14 cellular contexts compared by ENCODE assay signal in genomic region chr1:222709700-222710153, GRCh38. TPM values are rescaled to one million over a fixed set of nuclear protein-coding genes. Genes with fewer than 3 reads are reported as not detected.
DNase-seq lines count a peak whose midpoint lies in the region; ATAC-seq and TF ChIP-seq lines count a peak whose summit lies in the region.
"Had no signal": no experiment of that assay in that cellular context is flagged by ENCODE, and none has a peak within 500 bp of the region (broad histone marks: within the 10 kb centered on the region; RNA-seq: fewer than 3 reads in every experiment).

No MANE protein-coding gene starts in this region.

- H3K27me3 Mint-ChIP-seq in GM23338 (ENCODE audit: insufficient read depth, low read depth, poor library complexity), result peaks cover 19% of the 10 kb centered on the region
- H3K27me3 Mint-ChIP-seq in activated T-helper 1 cell treated with anti-CD3 and anti-CD28 coated beads, Interleukin-12 subunit alpha, Interleukin-12 subunit beta, Interleukin-2, Interleukin-4 antibody, amounts not matched to agents 30 ng/mL and 10 ng/mL and 1 ng/mL, durations not matched to agents 14 hours and 24 hours and 36 hours (ENCODE audit: insufficient read depth), result no peaks in the 10 kb centered on the region

- no peak for TF ChIP-seq CTCF in GM23338 (conservative IDR thresholded peaks at IDR 0.05; ENCODE audit: low read depth in 2 of 2)
- no peak for TF ChIP-seq CTCF in lower lobe of right lung (IDR thresholded peaks at IDR 0.05)

- no peak overlapping the region for H3K27ac ChIP-seq in GM23338 (ENCODE audit: low read depth)
- peak overlapping the region; percentile 99 for H3K27ac ChIP-seq in lower lobe of right lung
- H3K27ac ChIP-seq: suprapubic skin had no signal

- H3K4me1 Mint-ChIP-seq in GM23338, result peaks cover 18% of the 10 kb centered on the region
- peaks cover 59% of the 10 kb centered on the region for H3K4me1 Mint-ChIP-seq in activated T-helper 1 cell treated with anti-CD3 and anti-CD28 coated beads, Interleukin-12 subunit alpha, Interleukin-12 subunit beta, Interleukin-2, Interleukin-4 antibody, amounts not matched to agents 30 ng/mL and 10 ng/mL and 1 ng/mL, durations not matched to agents 14 hours and 24 hours and 36 hours (ENCODE audit: low read depth)

- peak overlapping the region; percentile 94 for H3K4me2 ChIP-seq in GM23338

- H3K4me1 ChIP-seq in GM23338 (ENCODE audit: insufficient read depth) (peaks cover 10% of the 10 kb centered on the region), lower lobe of right lung (peaks cover 38% of the 10 kb centered on the region)

- H3K27ac Mint-ChIP-seq in GM23338, result no peak overlapping the region
- H3K27ac Mint-ChIP-seq in activated T-helper 1 cell treated with anti-CD3 and anti-CD28 coated beads, Interleukin-12 subunit alpha, Interleukin-12 subunit beta, Interleukin-2, Interleukin-4 antibody, amounts not matched to agents 30 ng/mL and 10 ng/mL and 1 ng/mL, durations not matched to agents 14 hours and 24 hours and 36 hours, result no peak overlapping the region
- H3K27ac Mint-ChIP-seq in activated naive CD4-positive, alpha-beta T cell treated with anti-CD3 and anti-CD28 coated beads, Interleukin-2, amount 50 U/mL, for 72 hours, result no peak overlapping the region

- no peaks in the 10 kb centered on the region for H3K9me3 ChIP-seq in lower lobe of right lung
- H3K9me3 ChIP-seq: suprapubic skin had no signal

- 0 out of 2 replicates have a peak, but pooled peaks cover 8% of the 10 kb centered on the region for H3F3A ChIP-seq in GM23338 (replicated peaks; ENCODE audit: low read depth)

- H3K27me3 ChIP-seq in GM23338 (ENCODE audit: insufficient read depth) (no peaks in the 10 kb centered on the region), lower lobe of right lung (ENCODE audit: low read depth) (no peaks in the 10 kb centered on the region)
- H3K27me3 ChIP-seq: suprapubic skin had no signal

- H3K4me3 Mint-ChIP-seq in GM23338, result peak overlapping the region; percentile 93
- H3K4me3 Mint-ChIP-seq in activated T-helper 1 cell treated with anti-CD3 and anti-CD28 coated beads, Interleukin-12 subunit alpha, Interleukin-12 subunit beta, Interleukin-2, Interleukin-4 antibody, amounts not matched to agents 30 ng/mL and 10 ng/mL and 1 ng/mL, durations not matched to agents 14 hours and 24 hours and 36 hours, result peak overlapping the region; percentile 94

- H3K36me3 ChIP-seq in GM23338 (ENCODE audit: insufficient read depth) (no peaks in the 10 kb centered on the region), lower lobe of right lung (peaks cover under 1% of the 10 kb centered on the region)
- H3K36me3 ChIP-seq: suprapubic skin had no signal

- DNase-seq in AG20443 (ENCODE audit: low spot score), result peak; percentile 7
- no peak for DNase-seq in GM23338 (ENCODE audit: low spot score)
- DNase-seq in activated T-helper 1 cell treated with anti-CD3 and anti-CD28 coated beads, Interleukin-12 subunit alpha, Interleukin-12 subunit beta, Interleukin-2, Interleukin-4 antibody, amounts not matched to agents 30 ng/mL and 10 ng/mL and 1 ng/mL, durations not matched to agents 14 hours and 24 hours and 36 hours (ENCODE audit: low spot score), result no peak
- no peak for DNase-seq in lower lobe of right lung
- DNase-seq in stimulated activated CD4-positive, alpha-beta T cell treated with anti-CD3 and anti-CD28 coated beads, Interleukin-4, amount 100 ng/mL, for 1 hour, result no peak
- no peak for DNase-seq in SKM-1 treated with dmso at 0.1 percent for 144 hours (lab: John Stamatoyannopoulos, UW; ENCODE audit: unreplicated experiment)
- DNase-seq in activated naive CD4-positive, alpha-beta T cell treated with anti-CD3 and anti-CD28 coated beads, Interleukin-2, amount 50 U/mL, for 72 hours (ENCODE audit: low spot score in 2 of 2), result no peak
- DNase-seq in activated CD4-positive, CD25-positive, alpha-beta regulatory T cell treated with anti-CD3 and anti-CD28 coated beads, Interleukin-2, amount 50 U/mL, for 72 hours, result no peak
- DNase-seq: central memory CD4-positive, alpha-beta T cell; COR-L47; NCI-H524 treated with DMSO at 0.1 percent for 48 hours; stimulated activated CD4-positive, alpha-beta T cell treated with anti-CD3 and anti-CD28 coated beads, Interleukin-4, amount 100 ng/mL, for 24 hours had no signal

- no peaks in the 10 kb centered on the region for H3K9me3 Mint-ChIP-seq in GM23338
- no peaks in the 10 kb centered on the region for H3K9me3 Mint-ChIP-seq in activated T-helper 1 cell treated with anti-CD3 and anti-CD28 coated beads, Interleukin-12 subunit alpha, Interleukin-12 subunit beta, Interleukin-2, Interleukin-4 antibody, amounts not matched to agents 30 ng/mL and 10 ng/mL and 1 ng/mL, durations not matched to agents 14 hours and 24 hours and 36 hours
- no peaks in the 10 kb centered on the region for H3K9me3 Mint-ChIP-seq in activated naive CD4-positive, alpha-beta T cell treated with anti-CD3 and anti-CD28 coated beads, Interleukin-2, amount 50 U/mL, for 72 hours

- ATAC-seq in GM23338 (no peak), lower lobe of right lung (no peak)
- no peak for ATAC-seq in activated naive CD4-positive, alpha-beta T cell treated with anti-CD3 and anti-CD28 coated beads, Interleukin-2, amount 50 U/mL, for 72 hours

- H3K4me3 ChIP-seq in GM23338, result no peak overlapping the region
- peak overlapping the region; percentile 96 for H3K4me3 ChIP-seq in lower lobe of right lung
- H3K4me3 ChIP-seq: suprapubic skin had no signal

- H2AFZ ChIP-seq in GM23338, result no peak overlapping the region

- peaks cover 81% of the 10 kb centered on the region for H3K79me2 ChIP-seq in GM23338 (replicated peaks; ENCODE audit: insufficient read depth)

- peaks cover 29% of the 10 kb centered on the region for H3K36me3 Mint-ChIP-seq in GM23338 (ENCODE audit: low read depth)
- peaks cover 31% of the 10 kb centered on the region for H3K36me3 Mint-ChIP-seq in activated T-helper 1 cell treated with anti-CD3 and anti-CD28 coated beads, Interleukin-12 subunit alpha, Interleukin-12 subunit beta, Interleukin-2, Interleukin-4 antibody, amounts not matched to agents 30 ng/mL and 10 ng/mL and 1 ng/mL, durations not matched to agents 14 hours and 24 hours and 36 hours (ENCODE audit: low read depth)
- peaks cover 35 to 65% of the 10 kb centered on the region in 2 donors for H3K36me3 Mint-ChIP-seq in activated naive CD4-positive, alpha-beta T cell treated with anti-CD3 and anti-CD28 coated beads, Interleukin-2, amount 50 U/mL, for 72 hours

- no peaks in the 10 kb centered on the region for H3K9me2 ChIP-seq in GM23338 (ENCODE audit: insufficient read depth)

- intact Hi-C loops in activated T-helper 1 cell treated with anti-CD3 and anti-CD28 coated beads, Interleukin-12 subunit alpha, Interleukin-12 subunit beta, Interleukin-2, Interleukin-4 antibody, amounts not matched to agents 30 ng/mL and 10 ng/mL and 1 ng/mL, durations not matched to agents 14 hours and 24 hours and 36 hours (cut with micrococcal nuclease), result loop anchor here (5.0 to 10.0 kb wide), 4 partner anchors 965 to 1648 kb away; partner anchors contain the start of genes CAPN2, CNIH4 and DUSP10
- intact Hi-C loops in lower lobe of right lung (cut with DNase I), result no loop called here

- peaks cover 5% of the 10 kb centered on the region; the same call in 1 of the 2 replicates for H4K20me1 ChIP-seq in GM23338 (replicated peaks; ENCODE audit: insufficient read depth)

TF ChIP-seq in GM23338, 12 proteins besides CTCF, POLR2A, EP300 and RAD21 (continues in another document):
- TF ChIP-seq JUNB (IDR thresholded peaks at IDR 0.05; ENCODE audit: unreplicated experiment), result no peak
- no peak for TF ChIP-seq ETS1 (IDR thresholded peaks at IDR 0.05)
- no peak for TF ChIP-seq ZNF114 (CRISPR knock-in tag; IDR thresholded peaks at IDR 0.05)
- TF ChIP-seq NANOG (IDR thresholded peaks at IDR 0.05; ENCODE audit: borderline replicate concordance), result no peak
- no peak for TF ChIP-seq EZH2 (IDR thresholded peaks at IDR 0.05; ENCODE audit: low read depth, unreplicated experiment)
- no peak for TF ChIP-seq EZH2phosphoT487 (IDR thresholded peaks at IDR 0.05; ENCODE audit: unreplicated experiment)

RNA-seq across cellular contexts. Expression of gene AIDA, which starts 2.6 kb away (rescaled TPM):
- 103 and 132 TPM in 2 replicates for total RNA-seq in GM23338 (2014; rRNA removed; shearing (Covaris generic))
- 49.5 and 51.1 TPM in 2 replicates for polyA plus RNA-seq in GM23338 (2016; fragmentation: Nextera tagmentation; extraction: Ambion mirVana)
- 36.3 and 37.5 TPM in 2 replicates for total RNA-seq in activated T-helper 1 cell treated with anti-CD3 and anti-CD28 coated beads, Interleukin-12 subunit alpha, Interleukin-12 subunit beta, Interleukin-2, Interleukin-4 antibody, amounts not matched to agents 30 ng/mL and 10 ng/mL and 1 ng/mL, durations not matched to agents 14 hours and 24 hours and 36 hours
- total RNA-seq in lower lobe of right lung, result 92.5 TPM
- 10 to 100 TPM; 52.9 to 75.8 TPM for total RNA-seq in activated naive CD4-positive, alpha-beta T cell treated with anti-CD3 and anti-CD28 coated beads, Interleukin-2, amount 50 U/mL, for 72 hours

RNA-seq across cellular contexts. Expression of gene BROX, which starts 2.6 kb away (rescaled TPM):
- total RNA-seq in GM23338 (2014; rRNA removed; shearing (Covaris generic)), result 32.3 and 32.9 TPM in 2 replicates
- polyA plus RNA-seq in GM23338 (2016; fragmentation: Nextera tagmentation; extraction: Ambion mirVana), result 26.5 TPM in 2 replicates
- 37.4 and 38.2 TPM in 2 replicates for total RNA-seq in activated T-helper 1 cell treated with anti-CD3 and anti-CD28 coated beads, Interleukin-12 subunit alpha, Interleukin-12 subunit beta, Interleukin-2, Interleukin-4 antibody, amounts not matched to agents 30 ng/mL and 10 ng/mL and 1 ng/mL, durations not matched to agents 14 hours and 24 hours and 36 hours
- total RNA-seq in lower lobe of right lung, result 50.2 TPM
- total RNA-seq in activated naive CD4-positive, alpha-beta T cell treated with anti-CD3 and anti-CD28 coated beads, Interleukin-2, amount 50 U/mL, for 72 hours, result 10 to 100 TPM; 36.7 to 38.2 TPM

RNA-seq across cellular contexts. Expression of gene FAM177B, which starts 27.3 kb away (rescaled TPM):
- not detected in 2 replicates for total RNA-seq in GM23338 (2014; rRNA removed; shearing (Covaris generic))
- not detected in 2 replicates for polyA plus RNA-seq in GM23338 (2016; fragmentation: Nextera tagmentation; extraction: Ambion mirVana)
- 0.49 TPM in 1 of 2 replicates, not detected in the other for total RNA-seq in activated T-helper 1 cell treated with anti-CD3 and anti-CD28 coated beads, Interleukin-12 subunit alpha, Interleukin-12 subunit beta, Interleukin-2, Interleukin-4 antibody, amounts not matched to agents 30 ng/mL and 10 ng/mL and 1 ng/mL, durations not matched to agents 14 hours and 24 hours and 36 hours
- total RNA-seq in lower lobe of right lung, result 0.56 TPM
- total RNA-seq in activated naive CD4-positive, alpha-beta T cell treated with anti-CD3 and anti-CD28 coated beads, Interleukin-2, amount 50 U/mL, for 72 hours, result under 1 TPM in 1 of 2 donors, not detected in 1; 0.53 TPM
- total RNA-seq: kidney epithelial cell had no signal
